20 cellular contexts compared by ENCODE assay signal in genomic region chr16:17885659-17886200, GRCh38.
"Had no signal": no experiment of that assay in that cellular context is flagged by ENCODE, and none has a peak within 500 bp of the region (broad histone marks: within the 10 kb centered on the region; RNA-seq: fewer than 3 reads in every experiment).

No MANE protein-coding gene starts in this region.

- ATAC-seq: activated CD8-positive, alpha-beta T cell treated with anti-CD3 and anti-CD28 coated beads, Interleukin-2, amount 10 ng/mL, durations not matched to agents 7 days and 5 days; esophagus mucosa; left colon; lower lobe of right lung; natural killer cell; sciatic nerve; stimulated activated effector memory CD8-positive, alpha-beta T cell treated with anti-CD3 and anti-CD28 coated beads, Interleukin-12 subunit alpha, Interleukin-12 subunit beta, amount 100 ng/mL, for 72 hours had no signal

- H3K4me1 ChIP-seq: lower lobe of right lung, testis had no signal

- H3K27ac ChIP-seq: brain microvascular endothelial cell, coronary artery, lower lobe of right lung, ovary, testis had no signal

- H3K4me2 ChIP-seq: smooth muscle cell had no signal

- H3K4me3 ChIP-seq: coronary artery, lower lobe of right lung, ovary, smooth muscle cell, testis had no signal

- DNase-seq: activated CD4-positive, alpha-beta T cell treated with anti-CD3 and anti-CD28 coated beads, Interleukin-2, amount 10 ng/mL, durations not matched to agents 24 days and 14 days; activated CD8-positive, alpha-beta T cell treated with anti-CD3 and anti-CD28 coated beads, Interleukin-2, amount 10 ng/mL, durations not matched to agents 7 days and 5 days; activated naive CD4-positive, alpha-beta T cell treated with Interleukin-2 at 50 U/mL for 16 hours; activated naive CD8-positive, alpha-beta T cell treated with anti-CD3 and anti-CD28 coated beads, Interleukin-2, amount 10 ng/mL, durations not matched to agents 7 days and 5 days; activated T-cell treated with anti-CD3 and anti-CD28 coated beads, Interleukin-2, amount 50 U/mL, for 24 hours; amygdala; brain microvascular endothelial cell; islet precursor cell; left colon; lower lobe of right lung; natural killer cell; ovary; stimulated activated CD4-positive, alpha-beta T cell treated with anti-CD3 and anti-CD28 coated beads, Interleukin-4, amount 100 ng/mL, for 24 hours; T-helper 9 cell; testis had no signal

- H3K9me3 ChIP-seq: lower lobe of right lung, ovary, testis had no signal

- H3K36me3 ChIP-seq: brain microvascular endothelial cell, lower lobe of right lung, ovary had no signal

- H3K27me3 ChIP-seq: brain microvascular endothelial cell, ovary, testis had no signal
